8 cellular contexts compared by ENCODE assay signal in the genomic region with DNA sequence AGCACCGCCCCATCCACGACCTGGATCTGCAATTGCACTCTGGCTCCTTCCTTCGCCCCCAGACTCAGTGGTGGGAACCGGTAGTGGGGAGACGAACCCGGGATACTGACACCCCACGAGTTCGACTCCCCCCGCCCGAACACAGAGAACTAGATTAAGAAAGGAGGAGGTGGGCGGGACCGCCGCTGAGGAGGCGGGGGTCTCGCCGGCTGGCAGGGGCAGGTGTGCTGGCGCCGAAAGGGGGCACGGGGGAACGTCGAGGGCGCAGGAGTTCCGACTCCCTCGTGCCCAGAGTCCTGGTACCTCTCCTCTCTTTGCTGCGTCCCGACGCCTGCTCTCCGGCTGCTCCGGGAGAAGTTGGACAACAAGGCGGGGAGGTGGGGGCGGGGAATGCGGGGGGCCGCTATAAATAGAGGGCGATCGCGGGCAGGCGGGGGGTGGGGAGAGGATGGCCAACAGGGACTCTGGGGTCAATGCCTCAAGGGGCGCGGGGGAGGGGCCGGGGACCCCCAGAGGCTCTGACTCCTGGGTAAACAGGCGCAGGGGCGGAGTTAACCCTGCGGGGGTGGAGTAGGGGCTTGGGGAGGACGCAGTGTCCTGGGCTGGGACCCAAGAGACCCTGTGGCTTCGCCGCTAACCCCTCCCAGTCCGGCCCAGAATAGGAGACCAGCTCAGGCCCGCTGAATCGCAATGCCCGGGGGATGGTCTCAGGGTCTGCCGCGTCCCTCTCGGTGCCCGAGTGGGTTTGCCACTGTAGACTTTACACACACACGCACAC. TPM values are rescaled to one million over a fixed set of nuclear protein-coding genes. Genes with fewer than 3 reads are reported as not detected.
DNase-seq lines count a peak whose midpoint lies in the region; ATAC-seq, FAIRE-seq and TF ChIP-seq lines count a peak whose summit lies in the region.

No MANE protein-coding gene starts in this region.

- H3K4me2 ChIP-seq in PC-3 (ENCODE audit: low read length) (peak overlapping the region; percentile 77), endothelial cell of umbilical vein (ENCODE audit: insufficient read depth, low read length) (no peak overlapping the region)

- H3K9me2 ChIP-seq in PC-3 (replicated peaks; ENCODE audit: low read length), result no peaks in the 10 kb centered on the region

- H2AFZ ChIP-seq in PC-3 (ENCODE audit: low read length), result peak overlapping the region; percentile 61; the same call in 1 of the 2 replicates
- no peak overlapping the region for H2AFZ ChIP-seq in endothelial cell of umbilical vein (ENCODE audit: low read depth, low read length)

- TF ChIP-seq CTCF in PC-3 (conservative IDR thresholded peaks at IDR 0.05; ENCODE audit: low read depth, low read length) (no peak), endothelial cell of umbilical vein (IDR thresholded peaks at IDR 0.05; ENCODE audit: extremely low read depth in 1 of 2, insufficient read depth in 1 of 2, low read depth in 1 of 2, low read length in 2 of 2) (no peak), mucosa of descending colon (IDR thresholded peaks at IDR 0.05) (no peak), upper lobe of left lung (IDR thresholded peaks at IDR 0.05) (no peak)

- FAIRE-seq in endothelial cell of umbilical vein (lab: Jason Lieb, UNC), result no peak

- WGBS in upper lobe of left lung, 2 donors, result 4 to 10% methylated on average over 12 to 54 of the region's 55 CpGs

- H3K9me3 ChIP-seq in PC-3 (ENCODE audit: low read length) (no peaks in the 10 kb centered on the region), endothelial cell of umbilical vein (replicated peaks; ENCODE audit: control insufficient read depth, insufficient read depth, low read length) (no peaks in the 10 kb centered on the region), mucosa of descending colon (no peaks in the 10 kb centered on the region), upper lobe of left lung (no peaks in the 10 kb centered on the region)

- H3K36me3 ChIP-seq in PC-3 (ENCODE audit: low read depth, low read length), result no peaks in the 10 kb centered on the region
- no peaks in the 10 kb centered on the region for H3K36me3 ChIP-seq in endothelial cell of umbilical vein (ENCODE audit: control insufficient read depth in 2 of 2, extremely low read depth in 1 of 2, insufficient read depth in 2 of 2, low read length in 2 of 2)
- no peaks in the 10 kb centered on the region for H3K36me3 ChIP-seq in mucosa of descending colon (ENCODE audit: low read depth)
- peaks cover 0 to 14% (median 2%) of the 10 kb centered on the region in 4 donors for H3K36me3 ChIP-seq in upper lobe of left lung

- H3K27ac ChIP-seq in PC-3 (ENCODE audit: low read length) (no peak overlapping the region), endothelial cell of umbilical vein (ENCODE audit: insufficient read depth, low read depth, low read length) (no peak overlapping the region), upper lobe of left lung (peak overlapping the region; percentile 80 to 93 (median 88))

- dilution Hi-C loops in endothelial cell of umbilical vein (cut with MboI; ENCODE audit: extremely low pct_ligation_motif_present, low sequenced_read_pairs), result no loop called here

- H3K4me3 ChIP-seq in PC-3 (ENCODE audit: low read length), result peak overlapping the region; percentile 58
- peak overlapping the region in 1 of 3 experiments; percentile 22 for H3K4me3 ChIP-seq in endothelial cell of umbilical vein (replicated peaks in 1 of 3; ENCODE audit: insufficient read depth in 1 of 3, low read depth in 1 of 3, low read length in 3 of 3)
- peak overlapping the region; percentile 39 for H3K4me3 ChIP-seq in mucosa of descending colon
- H3K4me3 ChIP-seq in upper lobe of left lung, result peak overlapping the region; percentile 60 to 89 (median 76)

- H3F3A ChIP-seq in PC-3 (ENCODE audit: low read length, unreplicated experiment), result no peaks in the 10 kb centered on the region

- H3K4me1 ChIP-seq in PC-3 (ENCODE audit: insufficient read depth, low read length) (0 out of 2 replicates have a peak, but pooled peaks cover 4% of the 10 kb centered on the region), endothelial cell of umbilical vein (ENCODE audit: control insufficient read depth, extremely low read depth, insufficient read depth, low read length) (no peaks in the 10 kb centered on the region), mucosa of descending colon (ENCODE audit: low read depth) (peaks cover 12% of the 10 kb centered on the region), upper lobe of left lung (peaks cover 29 to 36% (median 30%) of the 10 kb centered on the region in 4 donors)

- H3K79me2 ChIP-seq in PC-3 (ENCODE audit: low read length), result no peaks in the 10 kb centered on the region
- H3K79me2 ChIP-seq in endothelial cell of umbilical vein (ENCODE audit: control insufficient read depth, insufficient read depth, low read length), result no peaks in the 10 kb centered on the region

- intact Hi-C loops in PC-3 (cut with micrococcal nuclease), result no loop called here
- intact Hi-C loops in endothelial cell of umbilical vein (cut with micrococcal nuclease), result no loop called here
- intact Hi-C loops in mucosa of descending colon (cut with DNase I, micrococcal nuclease), result no loop called here

- no peak for TF ChIP-seq POLR2A in endothelial cell of umbilical vein (IDR thresholded peaks at IDR 0.05; ENCODE audit: low read depth, low read length)
- TF ChIP-seq POLR2A in upper lobe of left lung (IDR thresholded peaks at IDR 0.05), result peak in 1 of 4 donors; percentile 6

- DNase-seq in Ammon's horn (ENCODE audit: low spot score) (peak; percentile 83), PC-3 (no peak), endothelial cell of umbilical vein (ENCODE audit: low read depth, low spot score) (no peak), mucosa of descending colon (peak; percentile 58 to 76 (median 76)), upper lobe of left lung (peak; percentile 44 to 86), NCI-H1694 treated with DMSO at 0.1 percent for 48 hours (lab: John Stamatoyannopoulos, UW) (no peak), SKM-1 treated with dmso at 0.1 percent for 144 hours (lab: John Stamatoyannopoulos, UW; ENCODE audit: unreplicated experiment) (no peak), A172 (ENCODE audit: low spot score) (no peak)

- TF ChIP-seq EP300 in upper lobe of left lung (IDR thresholded peaks at IDR 0.05), result no peak

- H3K9ac ChIP-seq in PC-3 (ENCODE audit: low read length), result no peak overlapping the region
- no peak overlapping the region for H3K9ac ChIP-seq in endothelial cell of umbilical vein (replicated peaks; ENCODE audit: extremely low read depth, insufficient read depth, low read length)

- H3K9me1 ChIP-seq in endothelial cell of umbilical vein (replicated peaks; ENCODE audit: control insufficient read depth, extremely low read depth, insufficient read depth, low read length), result no peaks in the 10 kb centered on the region

- POLR2A ChIA-PET in PC-3 (lab: Charles Lee; ENCODE audit: unreplicated experiment), result no interaction called here
- POLR2A ChIA-PET in endothelial cell of umbilical vein (lab: Charles Lee), result no interaction called here

- CTCF ChIA-PET in PC-3 (lab: Charles Lee), result no interaction called here
- CTCF ChIA-PET in endothelial cell of umbilical vein (lab: Charles Lee), result interaction anchor here (0.8 to 2.5 kb wide), 3 partner anchors 10 to 47 kb away, joined by 3 to 28 read pairs (median 13); no protein-coding TSS in a partner anchor

- BruUV-seq in PC-3 (replicated peaks; lab: Mats Ljungman, UMichigan), result no TSS peak
- BruUV-seq in endothelial cell of umbilical vein (replicated peaks; lab: Mats Ljungman, UMichigan), result no TSS peak

- ATAC-seq in PC-3 (no peak), mucosa of descending colon (peak; percentile 36), upper lobe of left lung (ENCODE audit: low FRiP score in 2 of 2) (peak; percentile 35 to 56)

- H3K27me3 ChIP-seq in PC-3 (ENCODE audit: low read length), result peaks cover 70% of the 10 kb centered on the region
- H3K27me3 ChIP-seq in endothelial cell of umbilical vein (ENCODE audit: control insufficient read depth in 2 of 2, insufficient read depth in 2 of 2, low read length in 2 of 2), result peaks cover 43 to 60% of the 10 kb centered on the region in 2 experiments
- peaks cover 0 to 8% (median 1%) of the 10 kb centered on the region in 4 donors for H3K27me3 ChIP-seq in upper lobe of left lung

- H4K20me1 ChIP-seq in PC-3 (ENCODE audit: low read length) (no peaks in the 10 kb centered on the region), endothelial cell of umbilical vein (replicated peaks; ENCODE audit: control insufficient read depth, extremely low read depth, insufficient read depth, low read length) (no peaks in the 10 kb centered on the region)

RNA-seq across cellular contexts. Expression of a gene that starts 0.7 kb away (rescaled TPM):
- total RNA-seq in PC-3 (2014; rRNA removed) (4.0 and 4.7 TPM in 2 replicates), endothelial cell of umbilical vein (not detected in 2 replicates), mucosa of descending colon (100 to 1,000 TPM; 156 to 212 (median 188) TPM), upper lobe of left lung (100 to 1,000 TPM in 2 of 6 donors, 10 to 100 TPM in 4; 69.7 to 280 (median 90.8) TPM)
- 0.37 and 0.54 TPM in 2 replicates for polyA plus RNA-seq in endothelial cell of umbilical vein
- polyA plus RNA-seq in endothelial cell of umbilical vein (2011; cell fraction: cytosol; rRNA removed), result 0.13 and 0.51 TPM in 2 replicates
- polyA plus RNA-seq in endothelial cell of umbilical vein (2011; cell fraction: nucleus; rRNA removed), result 0.99 and 1.0 TPM in 2 replicates
- polyA plus RNA-seq in endothelial cell of umbilical vein (2012), result 0.31 TPM in 1 of 2 replicates, not detected in the other
- 1.1 and 4.5 TPM in 2 replicates for polyA minus RNA-seq in endothelial cell of umbilical vein
- 1.5 TPM for polyA minus RNA-seq in endothelial cell of umbilical vein (2011; cell fraction: cytosol; rRNA and poly(A)+ RNA removed)
- 0.91 TPM in 1 of 2 replicates, not detected in the other for polyA minus RNA-seq in endothelial cell of umbilical vein (2011; cell fraction: nucleus; rRNA and poly(A)+ RNA removed)
- total RNA-seq in A172 (2014; rRNA removed; shearing (Covaris generic)), result 7.5 and 9.0 TPM in 2 replicates

RNA-seq across cellular contexts. Expression of a gene that starts 4.5 kb away (rescaled TPM):
- total RNA-seq in PC-3 (2014; rRNA removed) (not detected in 2 replicates), endothelial cell of umbilical vein (not detected in 2 replicates), mucosa of descending colon (1 to 10 TPM in 1 of 3 donors, under 1 TPM in 1, not detected in 1; 0.58 to 2.3 TPM), upper lobe of left lung (not detected)
- not detected in 2 replicates for polyA plus RNA-seq in endothelial cell of umbilical vein
- polyA plus RNA-seq in endothelial cell of umbilical vein (2011; cell fraction: cytosol; rRNA removed), result not detected in 2 replicates
- polyA plus RNA-seq in endothelial cell of umbilical vein (2011; cell fraction: nucleus; rRNA removed), result not detected in 2 replicates
- not detected in 2 replicates for polyA plus RNA-seq in endothelial cell of umbilical vein (2012)
- not detected in 2 replicates for polyA minus RNA-seq in endothelial cell of umbilical vein
- not detected for polyA minus RNA-seq in endothelial cell of umbilical vein (2011; cell fraction: cytosol; rRNA and poly(A)+ RNA removed)
- not detected in 2 replicates for polyA minus RNA-seq in endothelial cell of umbilical vein (2011; cell fraction: nucleus; rRNA and poly(A)+ RNA removed)
- total RNA-seq in A172 (2014; rRNA removed; shearing (Covaris generic)), result not detected in 2 replicates

RNA-seq across cellular contexts. Expression of a gene that starts 9.0 kb away (rescaled TPM):
- not detected in 2 replicates for total RNA-seq in PC-3 (2014; rRNA removed)
- total RNA-seq in endothelial cell of umbilical vein, result not detected in 2 replicates
- not detected in 2 replicates for polyA plus RNA-seq in endothelial cell of umbilical vein
- not detected in 2 replicates for polyA plus RNA-seq in endothelial cell of umbilical vein (2011; cell fraction: cytosol; rRNA removed)
- polyA plus RNA-seq in endothelial cell of umbilical vein (2011; cell fraction: nucleus; rRNA removed), result 0.08 TPM in 1 of 2 replicates, not detected in the other
- not detected in 2 replicates for polyA plus RNA-seq in endothelial cell of umbilical vein (2012)
- not detected in 2 replicates for polyA minus RNA-seq in endothelial cell of umbilical vein
- polyA minus RNA-seq in endothelial cell of umbilical vein (2011; cell fraction: cytosol; rRNA and poly(A)+ RNA removed), result not detected
- polyA minus RNA-seq in endothelial cell of umbilical vein (2011; cell fraction: nucleus; rRNA and poly(A)+ RNA removed), result not detected in 2 replicates
- total RNA-seq in mucosa of descending colon, result not detected
- not detected for total RNA-seq in upper lobe of left lung
- not detected in 2 replicates for total RNA-seq in A172 (2014; rRNA removed; shearing (Covaris generic))

RNA-seq across cellular contexts. Expression of a gene that starts 16.6 kb away (rescaled TPM):
- total RNA-seq in PC-3 (2014; rRNA removed) (not detected in 2 replicates), endothelial cell of umbilical vein (not detected in 2 replicates), mucosa of descending colon (under 1 TPM in 2 of 3 donors, not detected in 1; 0.19 to 0.32 TPM), upper lobe of left lung (not detected)
- not detected in 2 replicates for polyA plus RNA-seq in endothelial cell of umbilical vein
- polyA plus RNA-seq in endothelial cell of umbilical vein (2011; cell fraction: cytosol; rRNA removed), result not detected in 2 replicates
- not detected in 2 replicates for polyA plus RNA-seq in endothelial cell of umbilical vein (2011; cell fraction: nucleus; rRNA removed)
- polyA plus RNA-seq in endothelial cell of umbilical vein (2012), result not detected in 2 replicates
- polyA minus RNA-seq in endothelial cell of umbilical vein, result not detected in 2 replicates
- not detected for polyA minus RNA-seq in endothelial cell of umbilical vein (2011; cell fraction: cytosol; rRNA and poly(A)+ RNA removed)
- not detected in 2 replicates for polyA minus RNA-seq in endothelial cell of umbilical vein (2011; cell fraction: nucleus; rRNA and poly(A)+ RNA removed)
- total RNA-seq in A172 (2014; rRNA removed; shearing (Covaris generic)), result not detected in 2 replicates

RNA-seq across cellular contexts. Expression of a gene that starts 26.5 kb away (rescaled TPM):
- total RNA-seq in PC-3 (2014; rRNA removed), result not detected in 2 replicates
- not detected in 2 replicates for total RNA-seq in endothelial cell of umbilical vein
- 0.06 TPM in 1 of 2 replicates, not detected in the other for polyA plus RNA-seq in endothelial cell of umbilical vein
- polyA plus RNA-seq in endothelial cell of umbilical vein (2011; cell fraction: cytosol; rRNA removed), result not detected in 2 replicates
- 0.16 TPM in 1 of 2 replicates, not detected in the other for polyA plus RNA-seq in endothelial cell of umbilical vein (2011; cell fraction: nucleus; rRNA removed)
- not detected in 2 replicates for polyA plus RNA-seq in endothelial cell of umbilical vein (2012)
- polyA minus RNA-seq in endothelial cell of umbilical vein, result not detected in 2 replicates
- not detected for polyA minus RNA-seq in endothelial cell of umbilical vein (2011; cell fraction: cytosol; rRNA and poly(A)+ RNA removed)
- polyA minus RNA-seq in endothelial cell of umbilical vein (2011; cell fraction: nucleus; rRNA and poly(A)+ RNA removed), result not detected in 2 replicates
- total RNA-seq in mucosa of descending colon, result 1 to 10 TPM in 2 of 3 donors, under 1 TPM in 1; 0.28 to 4.9 (median 2.0) TPM
- under 1 TPM in 1 of 6 donors, not detected in 5; 0.30 TPM for total RNA-seq in upper lobe of left lung
- total RNA-seq in A172 (2014; rRNA removed; shearing (Covaris generic)), result not detected in 2 replicates

Comparison
In these comparisons a context has a peak if more than half of its experiments do, and no peak if none do; other contexts are left out.
1. DNase-seq: peak in Ammon's horn (single experiment), mucosa of descending colon (3 of 3) and upper lobe of left lung (2 of 2); none in PC-3 (single experiment), endothelial cell of umbilical vein (single experiment), NCI-H1694 treated with DMSO at 0.1 percent for 48 hours (single experiment), SKM-1 treated with dmso at 0.1 percent for 144 hours (single experiment) and A172 (single experiment).
2. H3K27ac ChIP-seq: peak in upper lobe of left lung (4 of 4); none in PC-3 (single experiment) and endothelial cell of umbilical vein (single experiment).